9 cellular contexts compared by ENCODE assay signal in genomic region chr3:137970914-137971831, GRCh38. TPM values are rescaled to one million over a fixed set of nuclear protein-coding genes. Genes with fewer than 3 reads are reported as not detected.
DNase-seq lines count a peak whose midpoint lies in the region; ATAC-seq and TF ChIP-seq lines count a peak whose summit lies in the region.
"Had no signal": no experiment of that assay in that cellular context is flagged by ENCODE, and none has a peak within 500 bp of the region (broad histone marks: within the 10 kb centered on the region; RNA-seq: fewer than 3 reads in every experiment).

No MANE protein-coding gene starts in this region.

- H3K36me3 Mint-ChIP-seq in activated T-helper 2 cell treated with anti-CD3 and anti-CD28 coated beads, Interferon-gamma antibody, Interleukin-2, Interleukin-4, amounts not matched to agents 10 μg/mL and 5 μg/mL and 100 μg/mL, durations not matched to agents 14 hours and 24 hours and 36 hours (ENCODE audit: low read depth) = no peaks in the 10 kb centered on the region

- TF ChIP-seq POLR2A in gastroesophageal sphincter (IDR thresholded peaks at IDR 0.05) = no peak
- no peak for TF ChIP-seq POLR2A in ovary (IDR thresholded peaks at IDR 0.05)

- H4K20me1 ChIP-seq in Karpas-422 (ENCODE audit: insufficient read depth, low read depth, low read length) = no peaks in the 10 kb centered on the region

- H3K27ac ChIP-seq in Karpas-422 (ENCODE audit: low read length) = no peak overlapping the region
- H3K27ac ChIP-seq in Panc1 (ENCODE audit: low read length) = no peak overlapping the region
- no peak overlapping the region for H3K27ac ChIP-seq in gastroesophageal sphincter
- H3K27ac ChIP-seq in ovary = no peak overlapping the region

- no peaks in the 10 kb centered on the region for H3K79me2 ChIP-seq in Karpas-422 (ENCODE audit: low read length)

- DNase-seq in Daoy (ENCODE audit: low read depth) = peak; percentile 71
- peak; percentile 81 for DNase-seq in Karpas-422
- no peak for DNase-seq in Panc1 (ENCODE audit: low read depth, low spot score)
- DNase-seq in activated T-helper 2 cell treated with anti-CD3 and anti-CD28 coated beads, Interferon-gamma antibody, Interleukin-2, Interleukin-4, amounts not matched to agents 10 μg/mL and 5 μg/mL and 100 μg/mL, durations not matched to agents 14 hours and 24 hours and 36 hours (ENCODE audit: low spot score) = peak; percentile 29
- peak; percentile 46 to 80 (median 61) for DNase-seq in ovary
- DNase-seq in ureter (ENCODE audit: low spot score) = peak; percentile 78

- H3K4me1 ChIP-seq in Karpas-422 (ENCODE audit: low read length) = no peaks in the 10 kb centered on the region
- H3K4me1 ChIP-seq in Panc1 (ENCODE audit: control insufficient read depth, insufficient read depth, low read length) = peaks cover 2% of the 10 kb centered on the region; the same call in 1 of the 2 replicates
- peaks cover 0 to 4% (median 0%) of the 10 kb centered on the region in 3 donors for H3K4me1 ChIP-seq in gastroesophageal sphincter
- no peaks in the 10 kb centered on the region for H3K4me1 ChIP-seq in ovary (ENCODE audit: insufficient read depth)

- TF ChIP-seq CTCF in Panc1 (IDR thresholded peaks at IDR 0.05) = peak; percentile 97
- TF ChIP-seq CTCF in gastroesophageal sphincter (IDR thresholded peaks at IDR 0.05) = peak; percentile 48 to 84 (median 64)
- peak; percentile 15 to 32 (median 27) for TF ChIP-seq CTCF in ovary (IDR thresholded peaks at IDR 0.05)

- no peaks in the 10 kb centered on the region for H3K9me2 ChIP-seq in Karpas-422 (replicated peaks; ENCODE audit: insufficient read depth, low read length)

- H2AFZ ChIP-seq in Karpas-422 (ENCODE audit: low read length) = peak overlapping the region; percentile 52; the same call in 1 of the 2 replicates

- H3K9ac ChIP-seq in Karpas-422 (ENCODE audit: low read length) = no peak overlapping the region

- no peaks in the 10 kb centered on the region for H3K4me1 Mint-ChIP-seq in activated T-helper 2 cell treated with anti-CD3 and anti-CD28 coated beads, Interferon-gamma antibody, Interleukin-2, Interleukin-4, amounts not matched to agents 10 μg/mL and 5 μg/mL and 100 μg/mL, durations not matched to agents 14 hours and 24 hours and 36 hours (ENCODE audit: low read depth)

- H3K4me2 ChIP-seq in Karpas-422 (ENCODE audit: low read depth, low read length, poor library complexity, severe bottlenecking) = no peak overlapping the region

- H3K27me3 Mint-ChIP-seq in activated T-helper 2 cell treated with anti-CD3 and anti-CD28 coated beads, Interferon-gamma antibody, Interleukin-2, Interleukin-4, amounts not matched to agents 10 μg/mL and 5 μg/mL and 100 μg/mL, durations not matched to agents 14 hours and 24 hours and 36 hours (ENCODE audit: low read depth) = peaks cover 2% of the 10 kb centered on the region

- CTCF ChIA-PET in Panc1 (lab: Charles Lee) = interaction anchor here (0.6 kb wide), 1 partner anchor 1219 kb away, joined by 10 read pairs; the partner anchor contains the start of gene STAG1

- H3K27ac Mint-ChIP-seq in activated T-helper 2 cell treated with anti-CD3 and anti-CD28 coated beads, Interferon-gamma antibody, Interleukin-2, Interleukin-4, amounts not matched to agents 10 μg/mL and 5 μg/mL and 100 μg/mL, durations not matched to agents 14 hours and 24 hours and 36 hours = no peak overlapping the region
- H3K27ac Mint-ChIP-seq: dendritic cell treated with granulocyte-macrophage colony-stimulating factor and Interleukin-4, amounts not matched to agents 40 ng/mL and 50 ng/mL, for 4 days had no signal

- H3K4me3 ChIP-seq in Karpas-422 (ENCODE audit: low read length) = no peak overlapping the region
- H3K4me3 ChIP-seq in Panc1 (ENCODE audit: low read depth in 2 of 2, low read length in 2 of 2) = no peak overlapping the region
- no peak overlapping the region for H3K4me3 ChIP-seq in gastroesophageal sphincter
- no peak overlapping the region for H3K4me3 ChIP-seq in ovary

- BruUV-seq in Panc1 (replicated peaks; lab: Mats Ljungman, UMichigan) = no TSS peak

- ATAC-seq in GM21786 (IDR thresholded peaks at IDR 0.05; ENCODE audit: unreplicated experiment) = peak; percentile 91
- peak; percentile 100 for ATAC-seq in Panc1
- ATAC-seq in gastroesophageal sphincter = peak; percentile 74

- TF ChIP-seq EP300 in gastroesophageal sphincter (IDR thresholded peaks at IDR 0.05) = no peak
- no peak for TF ChIP-seq EP300 in ovary (IDR thresholded peaks at IDR 0.05)

- 25 to 31% methylated on average over 9 to 12 of the region's 18 CpGs for WGBS in gastroesophageal sphincter (ENCODE audit: low coverage in 1 of 2), 2 donors
- WGBS in ovary, 3 donors = 13 to 19% (median 14%) methylated on average over 18 of the region's 18 CpGs

- no peak overlapping the region for H3K4me3 Mint-ChIP-seq in activated T-helper 2 cell treated with anti-CD3 and anti-CD28 coated beads, Interferon-gamma antibody, Interleukin-2, Interleukin-4, amounts not matched to agents 10 μg/mL and 5 μg/mL and 100 μg/mL, durations not matched to agents 14 hours and 24 hours and 36 hours (ENCODE audit: low read depth)
- H3K4me3 Mint-ChIP-seq: dendritic cell treated with granulocyte-macrophage colony-stimulating factor and Interleukin-4, amounts not matched to agents 40 ng/mL and 50 ng/mL, for 4 days had no signal

- POLR2A ChIA-PET in Panc1 (lab: Charles Lee) = no interaction called here

- intact Hi-C loops in Panc1 (cut with micrococcal nuclease; ENCODE audit: unreplicated experiment) (loop anchor here (2.0 to 10.0 kb wide), 2 partner anchors 866 to 936 kb away; no protein-coding TSS in a partner anchor), ovary (cut with DNase I) (loop anchor here in 1 of 4 donors (10.0 kb wide), 1 partner anchor 866 kb away; no protein-coding TSS in a partner anchor)
- intact Hi-C loops in activated T-helper 2 cell treated with anti-CD3 and anti-CD28 coated beads, Interferon-gamma antibody, Interleukin-2, Interleukin-4, amounts not matched to agents 10 μg/mL and 5 μg/mL and 100 μg/mL, durations not matched to agents 14 hours and 24 hours and 36 hours (cut with micrococcal nuclease) = loop anchor here (10.0 kb wide), 1 partner anchor 1896 kb away; no protein-coding TSS in a partner anchor

- no peaks in the 10 kb centered on the region for H3K36me3 ChIP-seq in Karpas-422 (ENCODE audit: insufficient read depth, low read length)
- H3K36me3 ChIP-seq in Panc1 (ENCODE audit: control insufficient read depth, insufficient read depth, low read length) = no peaks in the 10 kb centered on the region
- no peaks in the 10 kb centered on the region for H3K36me3 ChIP-seq in gastroesophageal sphincter
- H3K36me3 ChIP-seq in ovary = no peaks in the 10 kb centered on the region

- in situ Hi-C loops in Panc1 (cut with HindIII; ENCODE audit: low pct_unique_long_range_greater_than_20kb, low sequenced_read_pairs) = no loop called here

- H3K9me3 ChIP-seq in Karpas-422 (ENCODE audit: low read length) (no peaks in the 10 kb centered on the region), Panc1 (ENCODE audit: control insufficient read depth, insufficient read depth, low read depth, low read length) (no peaks in the 10 kb centered on the region), gastroesophageal sphincter (no peaks in the 10 kb centered on the region), ovary (no peaks in the 10 kb centered on the region)

- H3K9me3 Mint-ChIP-seq in activated T-helper 2 cell treated with anti-CD3 and anti-CD28 coated beads, Interferon-gamma antibody, Interleukin-2, Interleukin-4, amounts not matched to agents 10 μg/mL and 5 μg/mL and 100 μg/mL, durations not matched to agents 14 hours and 24 hours and 36 hours = no peaks in the 10 kb centered on the region
- H3K9me3 Mint-ChIP-seq: dendritic cell treated with granulocyte-macrophage colony-stimulating factor and Interleukin-4, amounts not matched to agents 40 ng/mL and 50 ng/mL, for 4 days had no signal

- H3K27me3 ChIP-seq in Karpas-422 (ENCODE audit: low read length) (no peaks in the 10 kb centered on the region), Panc1 (ENCODE audit: control insufficient read depth, insufficient read depth, low read length) (peaks cover 6% of the 10 kb centered on the region; the same call in 1 of the 2 replicates), gastroesophageal sphincter (no peaks in the 10 kb centered on the region), ovary (no peaks in the 10 kb centered on the region)

RNA-seq across cellular contexts. Expression of gene CLDN18, which starts 38.8 kb away (rescaled TPM):
- total RNA-seq in Daoy (2014; rRNA removed; shearing (Covaris generic)) = not detected in 2 replicates
- not detected in 2 replicates for total RNA-seq in Karpas-422 (2014; rRNA removed; shearing (Covaris generic); ENCODE audit: low replicate concordance)
- total RNA-seq in Panc1 (2021; ENCODE audit: unreplicated experiment) (0.08 TPM), gastroesophageal sphincter (not detected), ovary (under 1 TPM in 2 of 7 donors, not detected in 5; 0.11 to 0.31 TPM), ureter (not detected)
- polyA plus RNA-seq in Panc1 (2012; ENCODE audit: insufficient read length) = 0.15 TPM
- not detected in 2 replicates for total RNA-seq in activated T-helper 2 cell treated with anti-CD3 and anti-CD28 coated beads, Interferon-gamma antibody, Interleukin-2, Interleukin-4, amounts not matched to agents 10 μg/mL and 5 μg/mL and 100 μg/mL, durations not matched to agents 14 hours and 24 hours and 36 hours
- polyA plus RNA-seq in ovary = under 1 TPM in 1 of 2 donors, not detected in 1; 0.08 TPM

Comparison
In these comparisons a context has a peak if more than half of its experiments do, and no peak if none do; other contexts are left out.
1. CTCF ChIP-seq: peak in every context shown above with its lines; median percentile 97 in Panc1; 64 in gastroesophageal sphincter; 27 in ovary.